In genomic region chr20:23060629-23061028, GRCh38 we compare ENCODE assay signal across 19 cellular contexts. TPM values are rescaled to one million over a fixed set of nuclear protein-coding genes. Genes with fewer than 3 reads are reported as not detected.
"Had no signal": no experiment of that assay in that cellular context is flagged by ENCODE, and none has a peak within 500 bp of the region (broad histone marks: within the 10 kb centered on the region; RNA-seq: fewer than 3 reads in every experiment).

No MANE protein-coding gene starts in this region.

- FAIRE-seq: endometrium, islet of Langerhans, TTC549 had no signal

- H3K4me1 ChIP-seq: breast epithelium had no signal

- H3K4me3 ChIP-seq: breast epithelium, esophagus muscularis mucosa, spleen, upper lobe of left lung had no signal

- H3K36me3 ChIP-seq: breast epithelium, esophagus muscularis mucosa, spleen, upper lobe of left lung had no signal

- ATAC-seq: activated naive CD4-positive, alpha-beta T cell treated with anti-CD3 and anti-CD28 coated beads, Interleukin-2, amount 50 U/mL, for 72 hours; left lobe of liver; stimulated activated naive B cell treated with anti-CD40 and anti-IgM and Interleukin-4, amounts not matched to agents 10 μg/mL and 1 μg/mL and 100 μg/mL, for 72 hours had no signal

- DNase-seq: activated B cell treated with CpG ODN at 0.5 μM for 24 hours; activated CD4-positive, alpha-beta T cell treated with anti-CD3 and anti-CD28 coated beads, Interleukin-2, amount 10 ng/mL, durations not matched to agents 7 days and 5 days; activated effector memory CD4-positive, alpha-beta T cell treated with Interleukin-2 at 50 U/mL for 16 hours; activated T-cell treated with anti-CD3 and anti-CD28 coated beads for 4 hours; foreskin fibroblast; right cardiac atrium; spleen; stimulated activated CD4-positive, alpha-beta T cell treated with anti-CD3 and anti-CD28 coated beads, Interleukin-1b, Interleukin-23, amount 100 ng/mL, for 48 hours; stimulated activated naive B cell treated with anti-CD40 and anti-IgM and Interleukin-4, amounts not matched to agents 10 μg/mL and 1 μg/mL and 100 μg/mL, for 72 hours had no signal

- H3K9me3 ChIP-seq: breast epithelium, upper lobe of left lung had no signal

- H3K27me3 ChIP-seq: breast epithelium, esophagus muscularis mucosa, spleen, upper lobe of left lung had no signal

RNA-seq across cellular contexts. Expression of gene THBD, which starts 11.2 kb away (rescaled TPM):
- total RNA-seq: activated B cell treated with CpG ODN at 0.5 μM for 24 hours; activated CD4-positive, alpha-beta T cell treated with anti-CD3 and anti-CD28 coated beads, Interleukin-2, amount 10 ng/mL, durations not matched to agents 7 days and 5 days; activated CD8-positive, alpha-beta memory T cell treated with anti-CD3 and anti-CD28 coated beads for 36 hours; activated naive CD4-positive, alpha-beta T cell treated with anti-CD3 and anti-CD28 coated beads, Interleukin-2, amount 50 U/mL, for 72 hours had no signal

RNA-seq across cellular contexts. Expression of gene CD93, which starts 25.5 kb away (rescaled TPM):
- total RNA-seq: activated B cell treated with CpG ODN at 0.5 μM for 24 hours had no signal

RNA-seq across cellular contexts. Expression of gene SSTR4, which starts 25.5 kb away (rescaled TPM):
- total RNA-seq: activated B cell treated with CpG ODN at 0.5 μM for 24 hours; activated CD4-positive, alpha-beta T cell treated with anti-CD3 and anti-CD28 coated beads, Interleukin-2, amount 10 ng/mL, durations not matched to agents 7 days and 5 days; activated CD8-positive, alpha-beta memory T cell treated with anti-CD3 and anti-CD28 coated beads for 36 hours; activated naive CD4-positive, alpha-beta T cell treated with anti-CD3 and anti-CD28 coated beads, Interleukin-2, amount 50 U/mL, for 72 hours; breast epithelium; esophagus muscularis mucosa; left lobe of liver; right cardiac atrium; spleen; subcutaneous adipose tissue had no signal
- polyA plus RNA-seq: right cardiac atrium, spleen had no signal
